ENCODE assay signal across 10 cellular contexts in genomic region chr17:67452681-67453554, GRCh38.
DNase-seq lines count a peak whose midpoint lies in the region; ATAC-seq and TF ChIP-seq lines count a peak whose summit lies in the region.
"Had no signal": no experiment of that assay in that cellular context is flagged by ENCODE, and none has a peak within 500 bp of the region (broad histone marks: within the 10 kb centered on the region; RNA-seq: fewer than 3 reads in every experiment).

No MANE protein-coding gene starts in this region.

- no peak for TF ChIP-seq CTCF in GM12865 (IDR thresholded peaks at IDR 0.05; ENCODE audit: insufficient read depth, low read depth, low read length, missing control alignments)

- peak overlapping the region; percentile 39 to 41 for H3K27ac ChIP-seq in mucosa of rectum (ENCODE audit: low read depth in 2 of 2, low read length in 2 of 2)
- H3K27ac ChIP-seq: gastroesophageal sphincter had no signal

- H3K4me3 ChIP-seq in GM12865 (ENCODE audit: low read depth, low read length) = peak overlapping the region; percentile 7; the same call in 1 of the 2 replicates
- H3K4me3 ChIP-seq in mucosa of rectum (ENCODE audit: low read length in 2 of 2) = no peak overlapping the region
- H3K4me3 ChIP-seq: gastroesophageal sphincter had no signal

- H3K36me3 ChIP-seq in mucosa of rectum (ENCODE audit: control insufficient read depth in 2 of 2, insufficient read depth in 2 of 2, low read length in 2 of 2) = no peaks in the 10 kb centered on the region
- H3K36me3 ChIP-seq: gastroesophageal sphincter had no signal

- no peaks in the 10 kb centered on the region for H3K27me3 ChIP-seq in mucosa of rectum (ENCODE audit: control insufficient read depth in 2 of 2, insufficient read depth in 2 of 2, low read length in 2 of 2)
- H3K27me3 ChIP-seq: gastroesophageal sphincter had no signal

- DNase-seq in GM12865 (ENCODE audit: low read depth) (peak; percentile 79), H4 (ENCODE audit: low spot score) (no peak), glomerular visceral epithelial cell (ENCODE audit: extremely low spot score) (no peak), A172 (ENCODE audit: low spot score) (no peak), GDM1 (lab: John Stamatoyannopoulos, UW) (no peak)
- DNase-seq in activated CD4-positive, CD25-positive, alpha-beta regulatory T cell treated with anti-CD3 and anti-CD28 coated beads, Interleukin-2, amount 50 U/mL, for 72 hours = peak; percentile 29
- DNase-seq: NCI-H1092 treated with DMSO at 0.1 percent for 48 hours had no signal

- H3K9ac ChIP-seq in mucosa of rectum (ENCODE audit: low read depth in 1 of 2, low read length in 2 of 2) = no peak overlapping the region

- peak; percentile 63 for ATAC-seq in HG02623 (IDR thresholded peaks at IDR 0.05; ENCODE audit: unreplicated experiment)
- ATAC-seq: gastroesophageal sphincter had no signal

- H3K4me1 ChIP-seq in mucosa of rectum (ENCODE audit: control insufficient read depth in 2 of 2, insufficient read depth in 2 of 2, low read length in 2 of 2) = no peaks in the 10 kb centered on the region
- H3K4me1 ChIP-seq: gastroesophageal sphincter had no signal

- no peaks in the 10 kb centered on the region for H3K9me3 ChIP-seq in mucosa of rectum (ENCODE audit: control insufficient read depth in 2 of 2, low read length in 2 of 2)

Comparison
In these comparisons a context has a peak if more than half of its experiments do, and no peak if none do; other contexts are left out.
1. DNase-seq: peak in GM12865 (single experiment) and activated CD4-positive, CD25-positive, alpha-beta regulatory T cell treated with anti-CD3 and anti-CD28 coated beads, Interleukin-2, amount 50 U/mL, for 72 hours (single experiment); none in H4 (single experiment), glomerular visceral epithelial cell (single experiment), A172 (single experiment) and GDM1 (single experiment).